In genomic region chr3:195876297-195877031, GRCh38 we compare ENCODE assay signal across 11 cellular contexts. TPM values are rescaled to one million over a fixed set of nuclear protein-coding genes. Genes with fewer than 3 reads are reported as not detected.
DNase-seq lines count a peak whose midpoint lies in the region; ATAC-seq and TF ChIP-seq lines count a peak whose summit lies in the region.
"Had no signal": no experiment of that assay in that cellular context is flagged by ENCODE, and none has a peak within 500 bp of the region (broad histone marks: within the 10 kb centered on the region; RNA-seq: fewer than 3 reads in every experiment).

No MANE protein-coding gene starts in this region.

- no peak overlapping the region for H3K9ac ChIP-seq in smooth muscle cell (ENCODE audit: low read depth)

- no peak for DNase-seq in activated T-cell treated with anti-CD3 and anti-CD28 coated beads, Interleukin-2, amount 50 U/mL, for 24 hours
- DNase-seq in activated T-cell treated with anti-CD3 and anti-CD28 coated beads for 4 hours = no peak
- peak; percentile 13 for DNase-seq in OCI-M1 (lab: John Stamatoyannopoulos, UW)
- DNase-seq in psoas muscle = peak; percentile 81 to 93
- no peak for DNase-seq in smooth muscle cell (lab: John Stamatoyannopoulos, UW; ENCODE audit: unreplicated experiment)
- DNase-seq in ascending aorta (ENCODE audit: low spot score in 2 of 2) = no peak
- no peak for DNase-seq in NK-92 (lab: John Stamatoyannopoulos, UW; ENCODE audit: unreplicated experiment)
- DNase-seq: activated CD8-positive, alpha-beta memory T cell treated with anti-CD3 and anti-CD28 coated beads, Interleukin-2, amount 50 U/mL, for 4 hours; NCI-H1105; SHP77 treated with DMSO at 0.1 percent for 48 hours had no signal

- H3K27ac ChIP-seq in psoas muscle (peak overlapping the region; percentile 72), smooth muscle cell (ENCODE audit: low read depth) (no peak overlapping the region), ascending aorta (no peak overlapping the region)

- peaks cover 42% of the 10 kb centered on the region for H3K36me3 Mint-ChIP-seq in activated T-cell treated with anti-CD3 and anti-CD28 coated beads, Interleukin-2, amount 50 U/mL, for 24 hours (ENCODE audit: low read depth)
- peaks cover 88% of the 10 kb centered on the region for H3K36me3 Mint-ChIP-seq in dendritic cell treated with granulocyte-macrophage colony-stimulating factor and Interleukin-4, amounts not matched to agents 40 ng/mL and 50 ng/mL, for 4 days (ENCODE audit: low read depth)

- H3K4me1 Mint-ChIP-seq in activated T-cell treated with anti-CD3 and anti-CD28 coated beads, Interleukin-2, amount 50 U/mL, for 24 hours (ENCODE audit: low read depth) = peaks cover 2% of the 10 kb centered on the region
- H3K4me1 Mint-ChIP-seq in dendritic cell treated with granulocyte-macrophage colony-stimulating factor and Interleukin-4, amounts not matched to agents 40 ng/mL and 50 ng/mL, for 4 days (ENCODE audit: low read depth) = peaks cover 44% of the 10 kb centered on the region

- 50 to 62% (median 53%) methylated on average over 26 to 27 of the region's 27 CpGs for WGBS in psoas muscle, 3 donors
- WGBS in smooth muscle cell (ENCODE audit: low lambda C conversion rate) = 93% methylated on average over 27 of the region's 27 CpGs

- peaks cover 10% of the 10 kb centered on the region for H3K4me1 ChIP-seq in psoas muscle
- H3K4me1 ChIP-seq in smooth muscle cell (ENCODE audit: low read depth) = no peaks in the 10 kb centered on the region
- no peaks in the 10 kb centered on the region for H3K4me1 ChIP-seq in ascending aorta

- H3K4me3 ChIP-seq in psoas muscle (peak overlapping the region; percentile 31), smooth muscle cell (no peak overlapping the region), ascending aorta (no peak overlapping the region)

- peak; percentile 90 to 96 (median 93) for ATAC-seq in psoas muscle

- H3K36me3 ChIP-seq in psoas muscle (ENCODE audit: insufficient read depth in 1 of 2, low read depth in 1 of 2) = peaks cover 5 to 43% of the 10 kb centered on the region in 2 donors
- no peaks in the 10 kb centered on the region for H3K36me3 ChIP-seq in smooth muscle cell (ENCODE audit: low read depth)
- peaks cover 61 to 71% of the 10 kb centered on the region in 2 donors for H3K36me3 ChIP-seq in ascending aorta

- H3K27ac Mint-ChIP-seq in activated T-cell treated with anti-CD3 and anti-CD28 coated beads, Interleukin-2, amount 50 U/mL, for 24 hours = peak overlapping the region; percentile 67
- H3K27ac Mint-ChIP-seq in dendritic cell treated with granulocyte-macrophage colony-stimulating factor and Interleukin-4, amounts not matched to agents 40 ng/mL and 50 ng/mL, for 4 days = peak overlapping the region; percentile 59

- no peak overlapping the region for H3K4me3 Mint-ChIP-seq in activated T-cell treated with anti-CD3 and anti-CD28 coated beads, Interleukin-2, amount 50 U/mL, for 24 hours
- H3K4me3 Mint-ChIP-seq in dendritic cell treated with granulocyte-macrophage colony-stimulating factor and Interleukin-4, amounts not matched to agents 40 ng/mL and 50 ng/mL, for 4 days = no peak overlapping the region

- no peaks in the 10 kb centered on the region for H3F3A ChIP-seq in smooth muscle cell (ENCODE audit: low read depth)

- H3K79me2 ChIP-seq in smooth muscle cell (ENCODE audit: low read depth) = no peaks in the 10 kb centered on the region

- H3K27me3 Mint-ChIP-seq in activated T-cell treated with anti-CD3 and anti-CD28 coated beads, Interleukin-2, amount 50 U/mL, for 24 hours = no peaks in the 10 kb centered on the region
- H3K27me3 Mint-ChIP-seq in dendritic cell treated with granulocyte-macrophage colony-stimulating factor and Interleukin-4, amounts not matched to agents 40 ng/mL and 50 ng/mL, for 4 days = no peaks in the 10 kb centered on the region

- no peaks in the 10 kb centered on the region for H3K27me3 ChIP-seq in psoas muscle (ENCODE audit: insufficient read depth in 3 of 3, low read length in 2 of 3)
- no peaks in the 10 kb centered on the region for H3K27me3 ChIP-seq in smooth muscle cell (ENCODE audit: low read depth)
- no peaks in the 10 kb centered on the region for H3K27me3 ChIP-seq in ascending aorta

- H2AFZ ChIP-seq in smooth muscle cell (ENCODE audit: low read depth) = no peak overlapping the region

- H3K4me2 ChIP-seq in smooth muscle cell = no peak overlapping the region

- H3K9me3 ChIP-seq in psoas muscle (no peaks in the 10 kb centered on the region), smooth muscle cell (replicated peaks; ENCODE audit: low read depth) (no peaks in the 10 kb centered on the region), ascending aorta (no peaks in the 10 kb centered on the region)

- intact Hi-C loops in dendritic cell treated with granulocyte-macrophage colony-stimulating factor and Interleukin-4, amounts not matched to agents 40 ng/mL and 50 ng/mL, for 4 days (cut with micrococcal nuclease) = no loop called here
- intact Hi-C loops in psoas muscle (cut with DNase I) = no loop called here
- intact Hi-C loops in ascending aorta (cut with DNase I) = no loop called here

- peaks cover 4% of the 10 kb centered on the region for H4K20me1 ChIP-seq in smooth muscle cell (ENCODE audit: low read depth)

- H3K9me3 Mint-ChIP-seq in activated T-cell treated with anti-CD3 and anti-CD28 coated beads, Interleukin-2, amount 50 U/mL, for 24 hours = no peaks in the 10 kb centered on the region
- H3K9me3 Mint-ChIP-seq in dendritic cell treated with granulocyte-macrophage colony-stimulating factor and Interleukin-4, amounts not matched to agents 40 ng/mL and 50 ng/mL, for 4 days = no peaks in the 10 kb centered on the region

- TF ChIP-seq CTCF in psoas muscle (IDR thresholded peaks at IDR 0.05) (no peak), smooth muscle cell (IDR thresholded peaks at IDR 0.05; ENCODE audit: borderline replicate concordance, insufficient read depth, poor library complexity, severe bottlenecking) (no peak), ascending aorta (IDR thresholded peaks at IDR 0.05) (no peak)

RNA-seq across cellular contexts. Expression of gene TNK2, which starts 31.9 kb away (rescaled TPM):
- 100 to 1,000 TPM in 1 of 4 donors, 10 to 100 TPM in 3; 41.7 to 322 (median 77.6) TPM for total RNA-seq in psoas muscle
- polyA plus RNA-seq in psoas muscle = 10 to 100 TPM; 37.1 to 67.1 (median 52.2) TPM
- 4.3 and 10.6 TPM in 2 replicates for total RNA-seq in smooth muscle cell
- polyA plus RNA-seq in smooth muscle cell = 2.8 and 8.2 TPM in 2 replicates
- total RNA-seq in ascending aorta = 164 TPM

Comparison
In these comparisons a context has a peak if more than half of its experiments do, and no peak if none do; other contexts are left out.
1. DNase-seq: peak in OCI-M1 (single experiment) and psoas muscle (2 of 2); none in activated T-cell treated with anti-CD3 and anti-CD28 coated beads, Interleukin-2, amount 50 U/mL, for 24 hours (single experiment), activated T-cell treated with anti-CD3 and anti-CD28 coated beads for 4 hours (single experiment), smooth muscle cell (single experiment), ascending aorta (0 of 2) and NK-92 (single experiment).